ENCODE assay signal across 30 cellular contexts in genomic region chr4:54449999-54450398, GRCh38.
"Had no signal": no experiment of that assay in that cellular context is flagged by ENCODE, and none has a peak within 500 bp of the region (broad histone marks: within the 10 kb centered on the region; RNA-seq: fewer than 3 reads in every experiment).

No MANE protein-coding gene starts in this region.

- H3K27me3 ChIP-seq: left lung, neutrophil, right atrium auricular region, right lobe of liver, tibial nerve, upper lobe of left lung had no signal

- H3K4me1 ChIP-seq: left lung, lower lobe of right lung, neural progenitor cell, parathyroid adenoma, psoas muscle, right atrium auricular region, right lobe of liver, tibial nerve, upper lobe of left lung had no signal

- H3K9me3 ChIP-seq: lower lobe of right lung, neutrophil, psoas muscle, right lobe of liver had no signal

- H3K9ac ChIP-seq: neural progenitor cell, parathyroid adenoma had no signal

- H3K27ac ChIP-seq: left lung, lower lobe of right lung, neural progenitor cell, neutrophil, parathyroid adenoma, psoas muscle, right atrium auricular region, right lobe of liver, tibial nerve, upper lobe of left lung had no signal

- H3K4me3 Mint-ChIP-seq: immature natural killer cell; mesothelial cell of epicardium; naive B cell; natural killer cell; nephron progenitor cell; neural progenitor cell; stimulated activated memory B cell treated with anti-CD40 and anti-IgM and Interleukin-4, amounts not matched to agents 10 μg/mL and 1 μg/mL and 100 μg/mL, for 72 hours; stimulated activated naive CD8-positive, alpha-beta T cell treated with anti-CD3 and anti-CD28 coated beads, Interleukin-15, amount 100 ng/mL, for 72 hours had no signal

- DNase-seq: hypothalamus; immature natural killer cell; kidney; left colon; left lung; lower lobe of right lung; mammary epithelial cell; mesenchymal stem cell; naive B cell; natural killer cell; nephron progenitor cell; occipital lobe; psoas muscle; right lobe of liver; stimulated activated CD4-positive, alpha-beta T cell treated with anti-CD3 and anti-CD28 coated beads, Interleukin-1b, Interleukin-23, amount 100 ng/mL, for 48 hours; stimulated activated CD4-positive, alpha-beta T cell treated with anti-CD3 and anti-CD28 coated beads, Interleukin-2, amount 100 ng/mL, for 48 hours; stimulated activated CD4-positive, alpha-beta T cell treated with anti-CD3 and anti-CD28 coated beads, Interleukin-4, amount 100 ng/mL, for 4 hours; stimulated activated CD8-positive, alpha-beta memory T cell treated with anti-CD3 and anti-CD28 coated beads, Interleukin-4, amount 100 ng/mL, for 48 hours; stimulated activated naive CD4-positive, alpha-beta T cell treated with Interleukin-2 at 50 U/mL for 16 hours; stimulated activated naive CD8-positive, alpha-beta T cell treated with anti-CD3 and anti-CD28 coated beads, Interleukin-15, amount 100 ng/mL, for 72 hours; substantia nigra; upper lobe of left lung had no signal

- H3K36me3 Mint-ChIP-seq: mesothelial cell of epicardium; neural progenitor cell; stimulated activated memory B cell treated with anti-CD40 and anti-IgM and Interleukin-4, amounts not matched to agents 10 μg/mL and 1 μg/mL and 100 μg/mL, for 72 hours had no signal

- H3K36me3 ChIP-seq: left lung, lower lobe of right lung, neural progenitor cell, neutrophil, right atrium auricular region, right lobe of liver, tibial nerve, upper lobe of left lung had no signal

- H3K27ac Mint-ChIP-seq: immature natural killer cell; mesothelial cell of epicardium; naive B cell; natural killer cell; nephron progenitor cell; neural progenitor cell; stimulated activated memory B cell treated with anti-CD40 and anti-IgM and Interleukin-4, amounts not matched to agents 10 μg/mL and 1 μg/mL and 100 μg/mL, for 72 hours; stimulated activated naive CD8-positive, alpha-beta T cell treated with anti-CD3 and anti-CD28 coated beads, Interleukin-15, amount 100 ng/mL, for 72 hours had no signal

- H3K4me1 Mint-ChIP-seq: mesothelial cell of epicardium; naive B cell; natural killer cell; nephron progenitor cell; neural progenitor cell; stimulated activated memory B cell treated with anti-CD40 and anti-IgM and Interleukin-4, amounts not matched to agents 10 μg/mL and 1 μg/mL and 100 μg/mL, for 72 hours; stimulated activated naive CD8-positive, alpha-beta T cell treated with anti-CD3 and anti-CD28 coated beads, Interleukin-15, amount 100 ng/mL, for 72 hours had no signal

- H3K4me3 ChIP-seq: left lung, lower lobe of right lung, neural progenitor cell, psoas muscle, right atrium auricular region, right lobe of liver, smooth muscle cell, tibial nerve, upper lobe of left lung had no signal
